In the genomic region with DNA sequence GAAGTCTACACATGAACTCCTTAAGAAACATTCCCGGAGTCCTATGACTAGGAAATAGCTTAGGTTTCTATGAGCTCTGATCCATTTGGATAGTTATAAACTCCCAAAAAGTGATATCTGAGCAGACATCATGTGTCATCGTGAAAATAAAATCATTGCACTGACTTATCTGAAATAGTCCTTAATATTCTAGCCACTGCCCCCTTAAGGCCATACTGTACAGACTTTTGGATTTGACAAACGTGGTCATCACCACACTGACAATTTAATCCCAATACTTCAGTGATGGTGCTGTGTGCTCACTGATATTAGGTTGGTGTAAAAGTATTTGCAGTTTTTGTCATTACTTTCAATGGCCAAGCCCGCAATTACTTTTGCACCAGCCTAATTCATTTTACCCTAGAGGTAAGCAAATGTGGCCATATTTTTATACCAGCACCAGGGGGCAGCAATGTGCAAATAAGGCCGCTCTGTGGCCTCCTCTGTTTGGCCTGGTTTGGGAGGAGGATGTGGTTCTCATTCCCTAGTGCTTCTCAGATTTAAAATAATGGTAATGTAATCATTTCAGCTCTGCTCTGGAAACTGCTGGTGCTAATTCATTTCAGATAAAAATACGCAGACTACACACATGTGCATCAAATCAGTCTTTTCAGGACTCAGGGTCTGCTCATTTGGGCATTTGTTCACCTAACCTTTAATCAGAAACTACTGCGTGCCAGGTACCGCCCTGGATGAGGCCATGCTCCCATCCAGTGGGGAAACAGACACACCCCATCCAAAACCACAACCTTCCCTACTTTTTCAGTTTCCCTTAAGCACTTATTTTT, we compare ENCODE assay signal across 8 cellular contexts.
A peak's percentile ranks its signal among the peaks of the same experiment; 100 is the strongest.
DNase-seq lines count a peak whose midpoint lies in the region; ATAC-seq, FAIRE-seq and TF ChIP-seq lines count a peak whose summit lies in the region.

No MANE protein-coding gene starts in this region.

- peak; percentile 64 for FAIRE-seq in islet of Langerhans (lab: Jason Lieb, UNC)

- in situ Hi-C loops in T47D (cut with HindIII; ENCODE audit: low pct_unique_long_range_greater_than_20kb, low sequenced_read_pairs): no loop called here

- DNase-seq in SIG-M5 treated with dmso at 0.1 percent for 504 hours (lab: John Stamatoyannopoulos, UW; ENCODE audit: unreplicated experiment) (peak; percentile 52), SIG-M5 (lab: John Stamatoyannopoulos, UW) (no peak), NCI-H2029 (lab: John Stamatoyannopoulos, UW) (peak; percentile 69), T47D (ENCODE audit: low read depth in 1 of 2, low spot score in 1 of 2) (peak; percentile 13 to 77)
- DNase-seq in stimulated activated CD4-positive, alpha-beta T cell treated with anti-CD3 and anti-CD28 coated beads, Interleukin-1b, Interleukin-23, amount 100 ng/mL, for 24 hours (ENCODE audit: low read depth in 4 of 4, low spot score in 1 of 4): peak; percentile 46 to 69 (median 54)

- ATAC-seq in HG02852 (IDR thresholded peaks at IDR 0.05; ENCODE audit: unreplicated experiment): peak; percentile 82

- H3K27ac ChIP-seq in VCaP: no peak overlapping the region

- peak; percentile 84 for TF ChIP-seq CTCF in VCaP (conservative IDR thresholded peaks at IDR 0.05)
